ENCODE assay signal across 14 cellular contexts in the genomic region with DNA sequence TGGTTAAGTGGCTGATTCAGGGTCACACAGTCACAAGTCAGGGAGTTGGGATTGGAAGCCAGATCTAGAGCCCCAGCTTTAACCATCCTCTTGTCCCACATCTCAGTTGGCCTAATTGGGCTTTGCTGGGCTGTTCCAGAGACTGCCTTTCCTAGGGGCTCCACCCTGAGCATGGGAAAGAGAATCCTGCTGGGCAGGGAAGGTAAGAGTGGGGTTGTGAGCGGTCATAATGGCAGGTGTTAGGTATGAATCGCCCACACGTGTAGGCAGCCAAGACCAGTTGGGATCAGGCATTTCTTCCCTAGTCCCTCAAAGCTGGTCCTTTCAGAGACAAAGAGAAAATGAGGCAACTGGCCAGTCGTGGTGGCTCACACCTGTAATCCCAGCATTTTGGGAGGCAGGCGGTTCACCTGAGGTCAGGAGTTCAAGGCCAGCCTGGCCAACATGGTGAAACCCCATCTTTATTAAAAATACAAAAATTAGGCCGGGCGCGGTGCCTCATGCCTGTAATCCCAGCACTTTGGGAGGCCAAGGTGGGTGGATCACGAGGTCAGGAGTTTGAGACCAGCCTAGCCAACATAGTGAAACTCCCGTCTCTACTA. TPM values are rescaled to one million over a fixed set of nuclear protein-coding genes. Genes with fewer than 3 reads are reported as not detected.
DNase-seq lines count a peak whose midpoint lies in the region; ATAC-seq and TF ChIP-seq lines count a peak whose summit lies in the region.
"Not testable (repeated sequence)": the region's sequence is repeated elsewhere in the genome, so short reads cannot be mapped to it uniquely, and the experiment has no call there.
"Had no signal": no experiment of that assay in that cellular context is flagged by ENCODE, and none has a peak within 500 bp of the region (broad histone marks: within the 10 kb centered on the region; RNA-seq: fewer than 3 reads in every experiment).

No MANE protein-coding gene starts in this region.

- H3K4me1 ChIP-seq in duodenal mucosa (ENCODE audit: control insufficient read depth in 1 of 2, insufficient read depth in 2 of 2, low read length in 2 of 2) (peaks cover 0 to 11% of the 10 kb centered on the region in 2 donors), right lobe of liver (peaks cover 0 to 23% (median 0%) of the 10 kb centered on the region in 4 donors), osteoblast (ENCODE audit: insufficient read depth, low read length) (peaks cover 10% of the 10 kb centered on the region)
- H3K4me1 ChIP-seq in left ventricle myocardium inferior: not testable (repeated sequence)

- not testable (repeated sequence) for H3K27ac ChIP-seq in duodenal mucosa (ENCODE audit: low read depth, low read length); left ventricle myocardium inferior (replicated peaks); right lobe of liver; osteoblast (ENCODE audit: low read depth, low read length)

- DNase-seq in G401 (ENCODE audit: low spot score): peak; percentile 43
- DNase-seq in LNCaP clone FGC (ENCODE audit: low read depth); activated CD8-positive, alpha-beta T cell treated with anti-CD3 and anti-CD28 coated beads for 36 hours; left ventricle myocardium inferior; right lobe of liver; osteoblast (ENCODE audit: insufficient read length, low spot score, missing footprints); type B pancreatic cell (ENCODE audit: extremely low spot score, unreplicated experiment): not testable (repeated sequence)

- intact Hi-C loops in activated CD8-positive, alpha-beta T cell treated with anti-CD3 and anti-CD28 coated beads for 36 hours (cut with micrococcal nuclease); left ventricle myocardium inferior (cut with micrococcal nuclease); right lobe of liver (cut with DNase I): not testable (repeated sequence)

- not testable (repeated sequence) for H3K79me2 ChIP-seq in osteoblast (ENCODE audit: insufficient read depth, low read length)

- ATAC-seq in activated CD8-positive, alpha-beta T cell treated with anti-CD3 and anti-CD28 coated beads for 36 hours; right lobe of liver: not testable (repeated sequence)

- H3K27me3 ChIP-seq in duodenal mucosa (ENCODE audit: control insufficient read depth in 1 of 2, insufficient read depth in 2 of 2, low read length in 2 of 2) (peaks cover 14 to 15% of the 10 kb centered on the region in 2 donors), left ventricle myocardium inferior (ENCODE audit: low read depth) (peaks cover 88% of the 10 kb centered on the region), osteoblast (ENCODE audit: insufficient read depth, low read length) (peaks cover 40% of the 10 kb centered on the region)
- not testable (repeated sequence) for H3K27me3 ChIP-seq in right lobe of liver

- H3K4me1 Mint-ChIP-seq in activated CD8-positive, alpha-beta T cell treated with anti-CD3 and anti-CD28 coated beads for 36 hours (ENCODE audit: low read depth); type B pancreatic cell (ENCODE audit: unreplicated experiment): not testable (repeated sequence)

- H3K36me3 Mint-ChIP-seq in activated CD8-positive, alpha-beta T cell treated with anti-CD3 and anti-CD28 coated beads for 36 hours (ENCODE audit: low read depth); type B pancreatic cell: not testable (repeated sequence)

- peak overlapping the region; percentile 74 for H3K4me2 ChIP-seq in osteoblast (ENCODE audit: insufficient read depth, low read length)

- H3K27me3 Mint-ChIP-seq in activated CD8-positive, alpha-beta T cell treated with anti-CD3 and anti-CD28 coated beads for 36 hours: peaks cover 45% of the 10 kb centered on the region
- peaks cover 74% of the 10 kb centered on the region for H3K27me3 Mint-ChIP-seq in type B pancreatic cell

- not testable (repeated sequence) for TF ChIP-seq POLR2A in right lobe of liver (IDR thresholded peaks at IDR 0.05)

- TF ChIP-seq CTCF in LNCaP clone FGC (IDR thresholded peaks at IDR 0.05; ENCODE audit: control insufficient read depth, extremely low read depth, insufficient read depth); activated CD8-positive, alpha-beta T cell treated with anti-CD3 and anti-CD28 coated beads for 36 hours (IDR thresholded peaks at IDR 0.05); left ventricle myocardium inferior (IDR thresholded peaks at IDR 0.05; ENCODE audit: borderline replicate concordance); right lobe of liver (IDR thresholded peaks at IDR 0.05); osteoblast (IDR thresholded peaks at IDR 0.05; ENCODE audit: extremely low read depth, low read depth, low read length); type B pancreatic cell (conservative IDR thresholded peaks at IDR 0.05): not testable (repeated sequence)

- not testable (repeated sequence) for H2AFZ ChIP-seq in osteoblast (ENCODE audit: low read length)

- H3K9ac ChIP-seq in duodenal mucosa (ENCODE audit: low read depth in 1 of 2, low read length in 2 of 2): peak overlapping the region in 1 of 2 donors; percentile 69

- not testable (repeated sequence) for H4K20me1 ChIP-seq in osteoblast (ENCODE audit: insufficient read depth, low read length)

- peak overlapping the region; percentile 55 for H3K4me3 ChIP-seq in LNCaP clone FGC (ENCODE audit: low read depth, low read length)
- H3K4me3 ChIP-seq in duodenal mucosa (ENCODE audit: low read depth in 1 of 2, low read length in 2 of 2): peak overlapping the region; percentile 59 to 79
- H3K4me3 ChIP-seq in left ventricle myocardium inferior: peak overlapping the region; percentile 62
- H3K4me3 ChIP-seq in right lobe of liver: peak overlapping the region in 2 of 3 donors; percentile 55 to 65
- not testable (repeated sequence) for H3K4me3 ChIP-seq in osteoblast (ENCODE audit: insufficient read depth, low read length)

- H3K9me3 Mint-ChIP-seq in activated CD8-positive, alpha-beta T cell treated with anti-CD3 and anti-CD28 coated beads for 36 hours; type B pancreatic cell: not testable (repeated sequence)

- in situ Hi-C loops in G401 (cut with HindIII; ENCODE audit: low sequenced_read_pairs): loop anchor here (5.0 kb wide), 1 partner anchor 63 kb away; no protein-coding TSS in a partner anchor

- CTCF ChIA-PET in activated CD8-positive, alpha-beta T cell treated with anti-CD3 and anti-CD28 coated beads for 36 hours (lab: Charles Lee): interaction anchor here (4.6 to 6.1 kb wide), 2 partner anchors 15 to 76 kb away, joined by 26 to 73 read pairs; no protein-coding TSS in a partner anchor

- H3K27ac Mint-ChIP-seq in activated CD8-positive, alpha-beta T cell treated with anti-CD3 and anti-CD28 coated beads for 36 hours; type B pancreatic cell: not testable (repeated sequence)

- H3K9me3 ChIP-seq in duodenal mucosa (ENCODE audit: control insufficient read depth in 1 of 2, low read length in 2 of 2); left ventricle myocardium inferior (replicated peaks); right lobe of liver; osteoblast (ENCODE audit: low read depth, low read length): not testable (repeated sequence)

- WGBS in right lobe of liver (ENCODE audit: insufficient coverage, low coverage, low lambda C conversion rate, missing lambda C conversion rate): 75% methylated on average over 9 of the region's 10 CpGs

- not testable (repeated sequence) for H3K36me3 ChIP-seq in duodenal mucosa (ENCODE audit: control insufficient read depth in 1 of 2, insufficient read depth in 2 of 2, low read length in 2 of 2); left ventricle myocardium inferior; right lobe of liver; osteoblast (ENCODE audit: insufficient read depth, low read length)

- H3K4me3 Mint-ChIP-seq in activated CD8-positive, alpha-beta T cell treated with anti-CD3 and anti-CD28 coated beads for 36 hours: peak overlapping the region; percentile 7
- peak overlapping the region; percentile 80 for H3K4me3 Mint-ChIP-seq in type B pancreatic cell

- POLR2A ChIA-PET in activated CD8-positive, alpha-beta T cell treated with anti-CD3 and anti-CD28 coated beads for 36 hours (lab: Charles Lee): interaction anchor here (0.5 kb wide), 1 partner anchor 56 kb away, joined by 4 read pairs; no protein-coding TSS in a partner anchor

RNA-seq across cellular contexts. Expression of gene RHBG, which starts 0.8 kb away (rescaled TPM):
- total RNA-seq in G401 (2014; rRNA removed; shearing (Covaris generic)): 0.06 and 3.5 TPM in 2 replicates
- total RNA-seq in activated CD8-positive, alpha-beta T cell treated with anti-CD3 and anti-CD28 coated beads for 36 hours: not detected
- total RNA-seq in left ventricle myocardium inferior (not detected), right lobe of liver (1 to 10 TPM in 2 of 6 experiments, under 1 TPM in 2, not detected in 2; 0.42 to 1.6 (median 1.1) TPM), osteoblast (not detected in 2 replicates), type B pancreatic cell (ENCODE audit: low replicate concordance) (0.17 and 0.88 TPM in 2 replicates)
- total RNA-seq: cardiac muscle cell; CD8-positive, alpha-beta T cell; heart right ventricle; lung microvascular endothelial cell; M059J had no signal

RNA-seq across cellular contexts. Expression of gene TSACC, which starts 31.5 kb away (rescaled TPM):
- total RNA-seq in G401 (2014; rRNA removed; shearing (Covaris generic)): not detected in 2 replicates
- under 1 TPM in 1 of 2 experiments, not detected in 1; 0.72 TPM for total RNA-seq in activated CD8-positive, alpha-beta T cell treated with anti-CD3 and anti-CD28 coated beads for 36 hours
- total RNA-seq in left ventricle myocardium inferior: 0.58 TPM
- 1 to 10 TPM in 2 of 6 experiments, under 1 TPM in 2, not detected in 2; 0.37 to 1.1 (median 0.99) TPM for total RNA-seq in right lobe of liver
- total RNA-seq in osteoblast: 0.36 TPM in 1 of 2 replicates, not detected in the other
- 0.63 TPM in 1 of 2 replicates, not detected in the other for total RNA-seq in type B pancreatic cell (ENCODE audit: low replicate concordance)
- total RNA-seq: cardiac muscle cell, lung microvascular endothelial cell, M059J, ovary had no signal

RNA-seq across cellular contexts. Expression of gene CCT3, which starts 31.7 kb away (rescaled TPM):
- total RNA-seq in G401 (2014; rRNA removed; shearing (Covaris generic)): 936 and 1,057 TPM in 2 replicates
- total RNA-seq in activated CD8-positive, alpha-beta T cell treated with anti-CD3 and anti-CD28 coated beads for 36 hours: 100 to 1,000 TPM; 379 to 388 TPM
- total RNA-seq in left ventricle myocardium inferior (123 TPM), right lobe of liver (100 to 1,000 TPM in 3 of 6 experiments, 10 to 100 TPM in 3; 79.3 to 179 (median 115) TPM), osteoblast (258 and 276 TPM in 2 replicates), type B pancreatic cell (ENCODE audit: low replicate concordance) (209 and 301 TPM in 2 replicates)
